ENCODE assay signal across 28 cellular contexts in the genomic region with DNA sequence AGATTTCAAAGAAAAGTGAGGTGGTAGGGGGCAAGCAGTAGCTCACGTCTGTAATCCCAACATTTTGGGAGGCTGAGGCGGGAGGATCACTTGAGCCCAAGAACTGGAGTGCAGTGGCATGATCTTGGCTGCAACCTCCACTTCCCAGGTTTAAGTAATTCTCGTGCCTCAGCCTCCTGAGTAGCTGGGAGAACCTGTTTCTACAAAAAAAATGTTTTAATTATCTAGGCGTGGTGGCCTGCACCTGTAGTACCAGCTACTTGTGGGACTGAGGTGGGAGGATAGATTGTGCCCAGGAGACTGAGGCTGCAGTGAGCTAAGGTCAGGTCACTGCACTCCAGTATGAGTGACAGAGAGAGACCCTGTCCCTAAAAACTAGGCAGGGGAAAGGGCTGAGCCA. TPM values are rescaled to one million over a fixed set of nuclear protein-coding genes. Genes with fewer than 3 reads are reported as not detected.
DNase-seq lines count a peak whose midpoint lies in the region; ATAC-seq and TF ChIP-seq lines count a peak whose summit lies in the region.
"Had no signal": no experiment of that assay in that cellular context is flagged by ENCODE, and none has a peak within 500 bp of the region (broad histone marks: within the 10 kb centered on the region; RNA-seq: fewer than 3 reads in every experiment).

No MANE protein-coding gene starts in this region.

- H3K9me3 ChIP-seq in mammary epithelial cell (replicated peaks; ENCODE audit: insufficient read depth, low read length), result no peaks in the 10 kb centered on the region
- H3K9me3 ChIP-seq in upper lobe of right lung, result no peaks in the 10 kb centered on the region
- no peaks in the 10 kb centered on the region for H3K9me3 ChIP-seq in SJCRH30 (replicated peaks)
- H3K9me3 ChIP-seq: BE2C, Caco-2, HAP-1, spleen had no signal

- WGBS in mammary epithelial cell (ENCODE audit: low coverage, missing lambda C conversion rate), result 91% methylated on average over 4 of the region's 4 CpGs

- H3K36me3 ChIP-seq in mammary epithelial cell (ENCODE audit: insufficient read depth, low read length) (no peaks in the 10 kb centered on the region), upper lobe of right lung (no peaks in the 10 kb centered on the region), SJCRH30 (no peaks in the 10 kb centered on the region)
- H3K36me3 ChIP-seq: BE2C, HAP-1, spleen, WERI-Rb-1 had no signal

- no peak for DNase-seq in MCF 10A (ENCODE audit: unreplicated experiment)
- no peak for DNase-seq in mammary epithelial cell
- DNase-seq in upper lobe of right lung, result no peak
- DNase-seq in SJCRH30, result no peak
- no peak for DNase-seq in NCI-H1930 (lab: John Stamatoyannopoulos, UW)
- DNase-seq: activated CD4-positive, alpha-beta T cell treated with anti-CD3 and anti-CD28 coated beads, Interleukin-2, amount 50 U/mL, for 1 hour; BE2C; Kasumi-1; naive B cell; NCI-H1694; NCI-H2227 treated with DMSO at 0.1 percent for 48 hours; spleen; stimulated activated CD4-positive, alpha-beta T cell treated with anti-CD3 and anti-CD28 coated beads, Interleukin-4, amount 100 ng/mL, for 1 hour; stimulated activated naive B cell treated with anti-CD40 and anti-IgM and Interleukin-4, amounts not matched to agents 10 μg/mL and 1 μg/mL and 100 μg/mL, for 72 hours; WERI-Rb-1 had no signal

- CTCF ChIA-PET in MCF 10A (lab: Yijun Ruan, JAX) (interaction anchor here (0.6 to 1.9 kb wide), 6 partner anchors 38 to 136 kb away, joined by 3 to 7 read pairs (median 4); no protein-coding TSS in a partner anchor), mammary epithelial cell (lab: Charles Lee; ENCODE audit: low non-redundant PET) (no interaction called here)

- intact Hi-C loops in MCF 10A (cut with micrococcal nuclease), result loop anchor here (10.0 kb wide), 1 partner anchor 288 kb away; no protein-coding TSS in a partner anchor
- intact Hi-C loops in mammary epithelial cell (cut with micrococcal nuclease), result no loop called here
- intact Hi-C loops in upper lobe of right lung (cut with DNase I), result no loop called here

- in situ Hi-C loops in mammary epithelial cell (cut with MboI; ENCODE audit: low sequenced_read_pairs in 2 of 2), result no loop called here

- H3K27me3 Mint-ChIP-seq in MCF 10A (ENCODE audit: insufficient read depth, unreplicated experiment) (no peaks in the 10 kb centered on the region), nephron (ENCODE audit: low read depth) (peaks cover 29% of the 10 kb centered on the region)
- H3K27me3 Mint-ChIP-seq: activated naive CD8-positive, alpha-beta T cell had no signal

- POLR2A ChIA-PET in MCF 10A (lab: Yijun Ruan, JAX), result interaction anchor here (0.8 to 3.8 kb wide), 4 partner anchors 17 to 41 kb away, joined by 3 to 49 read pairs (median 4); no protein-coding TSS in a partner anchor

- no peak overlapping the region for H3K27ac ChIP-seq in mammary epithelial cell (ENCODE audit: insufficient read depth, low read depth, low read length)
- peak overlapping the region; percentile 87 for H3K27ac ChIP-seq in VCaP
- peak overlapping the region; percentile 66 for H3K27ac ChIP-seq in upper lobe of right lung
- H3K27ac ChIP-seq in SJCRH30, result no peak overlapping the region
- H3K27ac ChIP-seq: HL-60, WERI-Rb-1 had no signal

- H3K36me3 Mint-ChIP-seq in MCF 10A (ENCODE audit: insufficient read depth, unreplicated experiment) (no peaks in the 10 kb centered on the region), nephron (ENCODE audit: low read depth) (no peaks in the 10 kb centered on the region)
- H3K36me3 Mint-ChIP-seq: activated naive CD8-positive, alpha-beta T cell; naive B cell; stimulated activated naive B cell treated with anti-CD40 and anti-IgM and Interleukin-4, amounts not matched to agents 10 μg/mL and 1 μg/mL and 100 μg/mL, for 72 hours had no signal

- no peaks in the 10 kb centered on the region for H3K27me3 ChIP-seq in mammary epithelial cell (ENCODE audit: insufficient read depth, low read length)
- no peaks in the 10 kb centered on the region for H3K27me3 ChIP-seq in upper lobe of right lung
- H3K27me3 ChIP-seq in SJCRH30, result no peaks in the 10 kb centered on the region
- H3K27me3 ChIP-seq: BE2C had no signal

- no peak overlapping the region for H2AFZ ChIP-seq in mammary epithelial cell (ENCODE audit: low read depth, low read length)

- ATAC-seq in upper lobe of right lung, result no peak
- ATAC-seq in GM18519 (IDR thresholded peaks at IDR 0.05; ENCODE audit: low FRiP score, unreplicated experiment), result no peak
- ATAC-seq: stimulated activated naive B cell treated with anti-CD40 and anti-IgM and Interleukin-4, amounts not matched to agents 10 μg/mL and 1 μg/mL and 100 μg/mL, for 72 hours had no signal

- H3K4me3 Mint-ChIP-seq in MCF 10A (ENCODE audit: unreplicated experiment), result no peak overlapping the region
- H3K4me3 Mint-ChIP-seq in nephron, result no peak overlapping the region
- H3K4me3 Mint-ChIP-seq: activated naive CD8-positive, alpha-beta T cell; activated T-helper 1 cell treated with anti-CD3 and anti-CD28 coated beads, Interleukin-12 subunit alpha, Interleukin-12 subunit beta, Interleukin-2, Interleukin-4 antibody, amounts not matched to agents 30 ng/mL and 10 ng/mL and 1 ng/mL, durations not matched to agents 14 hours and 24 hours and 36 hours; central memory CD8-positive, alpha-beta T cell; stimulated activated naive B cell treated with anti-CD40 and anti-IgM and Interleukin-4, amounts not matched to agents 10 μg/mL and 1 μg/mL and 100 μg/mL, for 72 hours had no signal

- no peaks in the 10 kb centered on the region for H3K9me3 Mint-ChIP-seq in MCF 10A (ENCODE audit: unreplicated experiment)
- H3K9me3 Mint-ChIP-seq in nephron, result no peaks in the 10 kb centered on the region
- H3K9me3 Mint-ChIP-seq: activated T-helper 1 cell treated with anti-CD3 and anti-CD28 coated beads, Interleukin-12 subunit alpha, Interleukin-12 subunit beta, Interleukin-2, Interleukin-4 antibody, amounts not matched to agents 30 ng/mL and 10 ng/mL and 1 ng/mL, durations not matched to agents 14 hours and 24 hours and 36 hours; central memory CD8-positive, alpha-beta T cell; naive B cell; stimulated activated naive B cell treated with anti-CD40 and anti-IgM and Interleukin-4, amounts not matched to agents 10 μg/mL and 1 μg/mL and 100 μg/mL, for 72 hours had no signal

- BruUV-seq in MCF 10A (replicated peaks; lab: Mats Ljungman, UMichigan), result no TSS peak
- no TSS peak for BruUV-seq in mammary epithelial cell (replicated peaks; lab: Mats Ljungman, UMichigan)

- H3K4me2 ChIP-seq in mammary epithelial cell (ENCODE audit: insufficient read depth, low read depth, low read length), result no peak overlapping the region

- H3K79me2 ChIP-seq in mammary epithelial cell (ENCODE audit: insufficient read depth, low read length), result no peaks in the 10 kb centered on the region

- H3K4me1 ChIP-seq in mammary epithelial cell (ENCODE audit: insufficient read depth, low read length) (peaks cover 14% of the 10 kb centered on the region), upper lobe of right lung (peaks cover 44% of the 10 kb centered on the region), SJCRH30 (peaks cover 21% of the 10 kb centered on the region)
- H3K4me1 ChIP-seq: BE2C, HAP-1 had no signal

- TF ChIP-seq CTCF in MCF 10A (IDR thresholded peaks at IDR 0.05; ENCODE audit: unreplicated experiment), result no peak
- TF ChIP-seq CTCF in mammary epithelial cell (conservative IDR thresholded peaks at IDR 0.05 in 1 of 2, IDR thresholded peaks at IDR 0.05 in 1 of 2; ENCODE audit: extremely low read depth in 1 of 2, insufficient read depth in 1 of 2, low read depth in 1 of 2, low read length in 2 of 2), result no peak
- no peak for TF ChIP-seq CTCF in VCaP (conservative IDR thresholded peaks at IDR 0.05)
- TF ChIP-seq CTCF in nephron (IDR thresholded peaks at IDR 0.05; ENCODE audit: unreplicated experiment in 3 of 3), result no peak
- no peak for TF ChIP-seq CTCF in upper lobe of right lung (IDR thresholded peaks at IDR 0.05)

- H3K9ac ChIP-seq in mammary epithelial cell (ENCODE audit: insufficient read depth, low read length), result no peak overlapping the region

- H3K27ac Mint-ChIP-seq in MCF 10A (ENCODE audit: low read depth, unreplicated experiment), result peak overlapping the region; percentile 64
- H3K27ac Mint-ChIP-seq in nephron, result peak overlapping the region in 2 of 3 experiments; percentile 43 to 49
- H3K27ac Mint-ChIP-seq: activated naive CD8-positive, alpha-beta T cell; activated T-helper 1 cell treated with anti-CD3 and anti-CD28 coated beads, Interleukin-12 subunit alpha, Interleukin-12 subunit beta, Interleukin-2, Interleukin-4 antibody, amounts not matched to agents 30 ng/mL and 10 ng/mL and 1 ng/mL, durations not matched to agents 14 hours and 24 hours and 36 hours; stimulated activated naive B cell treated with anti-CD40 and anti-IgM and Interleukin-4, amounts not matched to agents 10 μg/mL and 1 μg/mL and 100 μg/mL, for 72 hours had no signal

- no peaks in the 10 kb centered on the region for H4K20me1 ChIP-seq in mammary epithelial cell (ENCODE audit: insufficient read depth, low read length)

- H3K4me3 ChIP-seq in mammary epithelial cell (replicated peaks in 1 of 3; ENCODE audit: insufficient read depth in 1 of 3, low read depth in 2 of 3, low read length in 3 of 3) (no peak overlapping the region), upper lobe of right lung (no peak overlapping the region), SJCRH30 (no peak overlapping the region)
- H3K4me3 ChIP-seq: HAP-1, spleen had no signal

- peaks cover 17% of the 10 kb centered on the region for H3K4me1 Mint-ChIP-seq in MCF 10A (ENCODE audit: insufficient read depth, unreplicated experiment)
- no peaks in the 10 kb centered on the region for H3K4me1 Mint-ChIP-seq in nephron

- dilution Hi-C loops in mammary epithelial cell (cut with HindIII; ENCODE audit: low sequenced_read_pairs), result no loop called here

RNA-seq across cellular contexts. Expression of a gene that starts 2.6 kb away (rescaled TPM):
- 22.7 and 41.7 TPM in 2 replicates for total RNA-seq in MCF 10A (2022)
- total RNA-seq in mammary epithelial cell, result 100 to 1,000 TPM; 116 to 277 TPM
- polyA plus RNA-seq in mammary epithelial cell, result 510 TPM
- polyA minus RNA-seq in mammary epithelial cell, result 362 TPM
- 6.9 TPM for total RNA-seq in upper lobe of right lung
- total RNA-seq in SJCRH30 (2014; rRNA removed; shearing (Covaris generic)), result not detected in 2 replicates
- total RNA-seq: activated T-helper 1 cell treated with anti-CD3 and anti-CD28 coated beads, Interleukin-12 subunit alpha, Interleukin-12 subunit beta, Interleukin-2, Interleukin-4 antibody, amounts not matched to agents 30 ng/mL and 10 ng/mL and 1 ng/mL, durations not matched to agents 14 hours and 24 hours and 36 hours had no signal

RNA-seq across cellular contexts. Expression of a gene that starts 4.0 kb away (rescaled TPM):
- total RNA-seq in MCF 10A (2022), result not detected in 2 replicates
- total RNA-seq in mammary epithelial cell, result not detected
- polyA plus RNA-seq in mammary epithelial cell, result not detected
- polyA minus RNA-seq in mammary epithelial cell, result not detected
- total RNA-seq in upper lobe of right lung, result not detected
- not detected in 2 replicates for total RNA-seq in SJCRH30 (2014; rRNA removed; shearing (Covaris generic))
- total RNA-seq: activated T-helper 1 cell treated with anti-CD3 and anti-CD28 coated beads, Interleukin-12 subunit alpha, Interleukin-12 subunit beta, Interleukin-2, Interleukin-4 antibody, amounts not matched to agents 30 ng/mL and 10 ng/mL and 1 ng/mL, durations not matched to agents 14 hours and 24 hours and 36 hours; astrocyte; Caco-2; endothelial cell of umbilical vein; omental fat pad; spleen had no signal
- polyA plus RNA-seq: endothelial cell of umbilical vein, spleen, thymus had no signal

RNA-seq across cellular contexts. Expression of a gene that starts 25.9 kb away (rescaled TPM):
- 85.4 and 90.7 TPM in 2 replicates for total RNA-seq in MCF 10A (2022)
- total RNA-seq in mammary epithelial cell, result 100 to 1,000 TPM in 1 of 2 donors, 10 to 100 TPM in 1; 92.5 to 144 TPM
- polyA plus RNA-seq in mammary epithelial cell, result 73.1 TPM
- polyA minus RNA-seq in mammary epithelial cell, result 55.2 TPM
- 63.0 TPM for total RNA-seq in upper lobe of right lung
- total RNA-seq in SJCRH30 (2014; rRNA removed; shearing (Covaris generic)), result 53.3 TPM in 2 replicates

RNA-seq across cellular contexts. Expression of a gene that starts 30.8 kb away (rescaled TPM):
- 3.6 and 4.1 TPM in 2 replicates for total RNA-seq in MCF 10A (2022)
- total RNA-seq in mammary epithelial cell, result 10 to 100 TPM in 1 of 2 donors, 1 to 10 TPM in 1; 8.8 to 13.8 TPM
- 5.4 TPM for polyA plus RNA-seq in mammary epithelial cell
- 12.4 TPM for polyA minus RNA-seq in mammary epithelial cell
- total RNA-seq in upper lobe of right lung, result 2.7 TPM
- total RNA-seq in SJCRH30 (2014; rRNA removed; shearing (Covaris generic)), result 2.8 and 3.3 TPM in 2 replicates
- total RNA-seq: activated T-helper 1 cell treated with anti-CD3 and anti-CD28 coated beads, Interleukin-12 subunit alpha, Interleukin-12 subunit beta, Interleukin-2, Interleukin-4 antibody, amounts not matched to agents 30 ng/mL and 10 ng/mL and 1 ng/mL, durations not matched to agents 14 hours and 24 hours and 36 hours; Caco-2 had no signal

RNA-seq across cellular contexts. Expression of a gene that starts 39.9 kb away (rescaled TPM):
- total RNA-seq in MCF 10A (2022) (8.0 and 9.3 TPM in 2 replicates), mammary epithelial cell (10 to 100 TPM; 12.8 to 13.8 TPM), upper lobe of right lung (79.8 TPM)
- 7.3 TPM for polyA plus RNA-seq in mammary epithelial cell
- polyA minus RNA-seq in mammary epithelial cell, result 15.3 TPM
- 19.5 and 23.5 TPM in 2 replicates for total RNA-seq in SJCRH30 (2014; rRNA removed; shearing (Covaris generic))

Comparison
In these comparisons a context has a peak if more than half of its experiments do, and no peak if none do; other contexts are left out.
1. H3K27ac ChIP-seq: peak in VCaP (single experiment) and upper lobe of right lung (single experiment); none in mammary epithelial cell (single experiment) and SJCRH30 (single experiment).